13 cellular contexts compared by ENCODE assay signal in the genomic region with DNA sequence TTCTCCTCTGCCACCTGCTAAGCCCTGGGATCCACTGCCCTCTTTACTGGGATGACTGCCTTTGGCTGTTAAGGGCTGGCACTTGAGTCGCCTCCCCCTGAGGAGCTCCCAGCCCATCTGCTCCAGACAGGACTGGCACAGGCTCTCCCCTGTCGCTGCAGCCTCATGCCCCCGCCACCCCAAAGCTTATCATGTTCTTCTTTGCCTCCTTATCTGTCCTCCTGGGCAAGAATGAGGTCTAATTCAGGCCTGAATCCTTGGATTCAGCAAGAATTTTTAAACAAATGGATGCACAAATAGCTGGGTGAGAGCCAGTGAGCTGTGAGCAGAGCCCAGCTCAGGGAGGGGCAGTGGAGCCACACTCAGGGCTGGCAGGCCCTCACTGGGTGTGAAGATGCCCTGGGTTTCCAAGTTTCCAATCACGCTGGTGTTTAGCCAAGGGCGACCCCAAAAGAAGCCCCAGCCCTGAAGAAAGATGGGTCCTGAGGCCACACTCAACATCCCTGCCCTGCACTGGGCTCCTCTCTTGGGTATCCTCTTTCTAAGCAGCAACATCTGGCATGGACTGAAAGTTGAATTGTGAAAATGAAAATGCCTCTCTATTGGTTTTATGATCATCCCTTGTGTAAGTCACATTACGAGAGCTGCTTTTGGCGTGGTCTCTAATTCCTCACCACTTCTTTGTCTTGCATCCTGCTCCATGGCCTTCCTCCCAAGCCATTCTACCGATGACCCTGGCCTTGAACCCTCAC.
A peak's percentile ranks its signal among the peaks of the same experiment; 100 is the strongest.
DNase-seq lines count a peak whose midpoint lies in the region; ATAC-seq and TF ChIP-seq lines count a peak whose summit lies in the region.
"Had no signal": no experiment of that assay in that cellular context is flagged by ENCODE, and none has a peak within 500 bp of the region (broad histone marks: within the 10 kb centered on the region; RNA-seq: fewer than 3 reads in every experiment).

No MANE protein-coding gene starts in this region.

- H3K4me2 ChIP-seq in BLaER1: peak overlapping the region; percentile 51; the same call in 1 of the 2 replicates
- H3K4me2 ChIP-seq in PC-9: no peak overlapping the region

- DNase-seq in WERI-Rb-1 (peak; percentile 2), lower lobe of right lung (no peak), KG1 (lab: John Stamatoyannopoulos, UW) (no peak), PC-9 (no peak)
- no peak for DNase-seq in CD8-positive, alpha-beta memory T cell
- DNase-seq: activated CD4-positive, alpha-beta T cell treated with anti-CD3 and anti-CD28 coated beads, Interleukin-2, amount 10 ng/mL, durations not matched to agents 24 days and 14 days; mesendoderm; NCI-H2081; T1000 had no signal

- H3K4me3 Mint-ChIP-seq in CD8-positive, alpha-beta memory T cell: no peak overlapping the region
- H3K4me3 Mint-ChIP-seq: activated CD4-positive, alpha-beta T cell treated with anti-CD3 and anti-CD28 coated beads, Interleukin-2, amount 10 ng/mL, durations not matched to agents 24 days and 14 days; central memory CD8-positive, alpha-beta T cell had no signal

- H3K9me3 Mint-ChIP-seq in CD8-positive, alpha-beta memory T cell: no peaks in the 10 kb centered on the region
- H3K9me3 Mint-ChIP-seq: activated CD4-positive, alpha-beta T cell treated with anti-CD3 and anti-CD28 coated beads, Interleukin-2, amount 10 ng/mL, durations not matched to agents 24 days and 14 days; central memory CD8-positive, alpha-beta T cell; stimulated activated memory B cell treated with anti-CD40 and anti-IgM and Interleukin-4, amounts not matched to agents 10 μg/mL and 1 μg/mL and 100 μg/mL, for 72 hours had no signal

- no peaks in the 10 kb centered on the region for H3K79me2 ChIP-seq in PC-9 (ENCODE audit: low read depth)

- no peak overlapping the region for H3K9ac ChIP-seq in BLaER1

- no peak overlapping the region for H3K27ac Mint-ChIP-seq in CD8-positive, alpha-beta memory T cell
- H3K27ac Mint-ChIP-seq: activated CD4-positive, alpha-beta T cell treated with anti-CD3 and anti-CD28 coated beads, Interleukin-2, amount 10 ng/mL, durations not matched to agents 24 days and 14 days had no signal

- ATAC-seq in GM18867 (IDR thresholded peaks at IDR 0.05; ENCODE audit: unreplicated experiment) (peak; percentile 48), lower lobe of right lung (peak; percentile 14 to 16)

- H3F3A ChIP-seq in PC-9 (ENCODE audit: insufficient read depth, low read depth): no peaks in the 10 kb centered on the region

- peaks cover 9 to 12% of the 10 kb centered on the region in 2 donors for H3K27me3 Mint-ChIP-seq in CD8-positive, alpha-beta memory T cell
- H3K27me3 Mint-ChIP-seq: activated CD4-positive, alpha-beta T cell treated with anti-CD3 and anti-CD28 coated beads, Interleukin-2, amount 10 ng/mL, durations not matched to agents 24 days and 14 days; stimulated activated memory B cell treated with anti-CD40 and anti-IgM and Interleukin-4, amounts not matched to agents 10 μg/mL and 1 μg/mL and 100 μg/mL, for 72 hours had no signal

- TF ChIP-seq CTCF in WERI-Rb-1 (IDR thresholded peaks at IDR 0.05; ENCODE audit: low read depth, low read length) (no peak), lower lobe of right lung (IDR thresholded peaks at IDR 0.05) (no peak), PC-9 (conservative IDR thresholded peaks at IDR 0.05) (no peak)

- peaks cover 25% of the 10 kb centered on the region; the same call in 1 of the 2 replicates for H3K36me3 ChIP-seq in BLaER1
- H3K36me3 ChIP-seq in WERI-Rb-1: no peaks in the 10 kb centered on the region
- H3K36me3 ChIP-seq in lower lobe of right lung: no peaks in the 10 kb centered on the region
- no peaks in the 10 kb centered on the region for H3K36me3 ChIP-seq in CD8-positive, alpha-beta memory T cell (ENCODE audit: insufficient read depth, low read length)
- no peaks in the 10 kb centered on the region for H3K36me3 ChIP-seq in PC-9 (ENCODE audit: low read depth)

- H3K36me3 Mint-ChIP-seq in CD8-positive, alpha-beta memory T cell: no peaks in the 10 kb centered on the region
- H3K36me3 Mint-ChIP-seq: stimulated activated memory B cell treated with anti-CD40 and anti-IgM and Interleukin-4, amounts not matched to agents 10 μg/mL and 1 μg/mL and 100 μg/mL, for 72 hours had no signal

- H3K4me3 ChIP-seq in BLaER1: no peak overlapping the region
- no peak overlapping the region for H3K4me3 ChIP-seq in WERI-Rb-1 (ENCODE audit: low read depth, low read length)
- no peak overlapping the region for H3K4me3 ChIP-seq in lower lobe of right lung
- H3K4me3 ChIP-seq in CD8-positive, alpha-beta memory T cell (ENCODE audit: low read length): no peak overlapping the region
- no peak overlapping the region for H3K4me3 ChIP-seq in PC-9

- no peaks in the 10 kb centered on the region for H4K20me1 ChIP-seq in BLaER1
- no peaks in the 10 kb centered on the region for H4K20me1 ChIP-seq in PC-9 (ENCODE audit: insufficient read depth)

- H3K27ac ChIP-seq in BLaER1 (peak overlapping the region; percentile 26; the same call in 1 of the 2 replicates), WERI-Rb-1 (no peak overlapping the region), lower lobe of right lung (no peak overlapping the region), PC-9 (no peak overlapping the region)
- no peak overlapping the region for H3K27ac ChIP-seq in CD8-positive, alpha-beta memory T cell (ENCODE audit: low read depth, low read length)

- no peaks in the 10 kb centered on the region for H3K27me3 ChIP-seq in BLaER1
- peaks cover 67% of the 10 kb centered on the region for H3K27me3 ChIP-seq in WERI-Rb-1 (ENCODE audit: insufficient read depth, low read depth, severe bottlenecking)
- H3K27me3 ChIP-seq in lower lobe of right lung (ENCODE audit: low read depth): no peaks in the 10 kb centered on the region
- no peaks in the 10 kb centered on the region for H3K27me3 ChIP-seq in CD8-positive, alpha-beta memory T cell (ENCODE audit: insufficient read depth, low read length, poor library complexity, severe bottlenecking)
- no peaks in the 10 kb centered on the region for H3K27me3 ChIP-seq in PC-9 (ENCODE audit: insufficient read depth, low read depth)

- no peaks in the 10 kb centered on the region for H3K9me2 ChIP-seq in PC-9 (ENCODE audit: insufficient read depth)

- intact Hi-C loops in lower lobe of right lung (cut with DNase I): no loop called here
- intact Hi-C loops in PC-9 (cut with micrococcal nuclease; ENCODE audit: unreplicated experiment): no loop called here

- POLR2A ChIA-PET in CD8-positive, alpha-beta memory T cell (lab: Charles Lee): no interaction called here
- POLR2A ChIA-PET in PC-9 (lab: Charles Lee; ENCODE audit: unreplicated experiment): interaction anchor here (0.5 kb wide), 1 partner anchor 24 kb away, joined by 3 read pairs; no protein-coding TSS in a partner anchor

- no peak overlapping the region for H2AFZ ChIP-seq in PC-9

- H3K4me1 ChIP-seq in BLaER1 (peaks cover 23% of the 10 kb centered on the region), lower lobe of right lung (peaks cover 8% of the 10 kb centered on the region), PC-9 (replicated peaks; ENCODE audit: insufficient read depth) (no peaks in the 10 kb centered on the region)
- H3K4me1 ChIP-seq in CD8-positive, alpha-beta memory T cell (ENCODE audit: insufficient read depth, low read length): no peaks in the 10 kb centered on the region

- no peaks in the 10 kb centered on the region for H3K4me1 Mint-ChIP-seq in CD8-positive, alpha-beta memory T cell
- H3K4me1 Mint-ChIP-seq: activated CD4-positive, alpha-beta T cell treated with anti-CD3 and anti-CD28 coated beads, Interleukin-2, amount 10 ng/mL, durations not matched to agents 24 days and 14 days; central memory CD8-positive, alpha-beta T cell had no signal

- H3K9me3 ChIP-seq in BLaER1: 0 out of 2 replicates have a peak, but pooled peaks cover 4% of the 10 kb centered on the region
- no peaks in the 10 kb centered on the region for H3K9me3 ChIP-seq in WERI-Rb-1 (ENCODE audit: severe bottlenecking)
- no peaks in the 10 kb centered on the region for H3K9me3 ChIP-seq in lower lobe of right lung
- no peaks in the 10 kb centered on the region for H3K9me3 ChIP-seq in CD8-positive, alpha-beta memory T cell (ENCODE audit: low read length)
- no peaks in the 10 kb centered on the region for H3K9me3 ChIP-seq in PC-9 (ENCODE audit: insufficient read depth, low read depth)

- CTCF ChIA-PET in CD8-positive, alpha-beta memory T cell (lab: Charles Lee): no interaction called here
- CTCF ChIA-PET in PC-9 (lab: Charles Lee): no interaction called here

- no TSS peak for BruUV-seq in PC-9 (replicated peaks; lab: Mats Ljungman, UMichigan)
